8 cellular contexts compared by ENCODE assay signal in genomic region chr16:87457724-87458423, GRCh38.
A peak's percentile ranks its signal among the peaks of the same experiment; 100 is the strongest.
DNase-seq lines count a peak whose midpoint lies in the region; ATAC-seq lines count a peak whose summit lies in the region.

No MANE protein-coding gene starts in this region.

- no peak for ATAC-seq in HG03097 (IDR thresholded peaks at IDR 0.05; ENCODE audit: low FRiP score, unreplicated experiment)
- no peak for ATAC-seq in HG03095 (IDR thresholded peaks at IDR 0.05; ENCODE audit: unreplicated experiment)
- no peak for ATAC-seq in HG03457 (IDR thresholded peaks at IDR 0.05; ENCODE audit: unreplicated experiment)

- no peak overlapping the region for H3K27ac Mint-ChIP-seq in T-helper 2 cell treated with Interferon-gamma antibody and Interleukin-4, amounts not matched to agents 5 μg/mL and 100 μg/mL, for 36 hours

- H3K4me1 Mint-ChIP-seq in T-helper 2 cell treated with Interferon-gamma antibody and Interleukin-4, amounts not matched to agents 5 μg/mL and 100 μg/mL, for 36 hours (ENCODE audit: low read depth), result peaks cover 15% of the 10 kb centered on the region

- no peaks in the 10 kb centered on the region for H3K9me3 Mint-ChIP-seq in T-helper 2 cell treated with Interferon-gamma antibody and Interleukin-4, amounts not matched to agents 5 μg/mL and 100 μg/mL, for 36 hours

- no peaks in the 10 kb centered on the region for H3K36me3 Mint-ChIP-seq in T-helper 2 cell treated with Interferon-gamma antibody and Interleukin-4, amounts not matched to agents 5 μg/mL and 100 μg/mL, for 36 hours (ENCODE audit: low read depth)

- no peaks in the 10 kb centered on the region for H3K27me3 Mint-ChIP-seq in T-helper 2 cell treated with Interferon-gamma antibody and Interleukin-4, amounts not matched to agents 5 μg/mL and 100 μg/mL, for 36 hours (ENCODE audit: low read depth)

- DNase-seq in GOT3 (lab: John Stamatoyannopoulos, UW) (peak; percentile 39), fibroblast of peridontal ligament (ENCODE audit: extremely low read depth) (peak; percentile 99), DMS79 (lab: John Stamatoyannopoulos, UW) (no peak)
- peak; percentile 65 for DNase-seq in T-helper 2 cell treated with Interferon-gamma antibody and Interleukin-4, amounts not matched to agents 5 μg/mL and 100 μg/mL, for 36 hours (ENCODE audit: low spot score)
- peak; percentile 27 for DNase-seq in stimulated activated CD8-positive, alpha-beta memory T cell treated with anti-CD3 and anti-CD28 coated beads, Interleukin-4, amount 100 ng/mL, for 24 hours (ENCODE audit: low read depth)

- no peak overlapping the region for H3K4me3 Mint-ChIP-seq in T-helper 2 cell treated with Interferon-gamma antibody and Interleukin-4, amounts not matched to agents 5 μg/mL and 100 μg/mL, for 36 hours
